Comparison of ENCODE assay signal across 8 cellular contexts in genomic region chr20:63572788-63573738, GRCh38. TPM values are rescaled to one million over a fixed set of nuclear protein-coding genes. Genes with fewer than 3 reads are reported as not detected.
DNase-seq lines count a peak whose midpoint lies in the region; ATAC-seq and TF ChIP-seq lines count a peak whose summit lies in the region.

No MANE protein-coding gene starts in this region.

- TF ChIP-seq CTCF in GM12875 (IDR thresholded peaks at IDR 0.05; ENCODE audit: borderline replicate concordance, insufficient read depth, low read depth, low read length): peak; percentile 15; the same call in 1 of the 2 replicates
- TF ChIP-seq CTCF in fibroblast of villous mesenchyme (IDR thresholded peaks at IDR 0.05; ENCODE audit: insufficient read depth, low read depth, low read length): peak; percentile 21

- ATAC-seq in GM18519 (IDR thresholded peaks at IDR 0.05; ENCODE audit: low FRiP score, unreplicated experiment) (no peak), GM21526 (IDR thresholded peaks at IDR 0.05; ENCODE audit: low FRiP score, unreplicated experiment) (no peak)

- DNase-seq in SK-N-MC (ENCODE audit: low read depth, low spot score) (no peak), fibroblast of villous mesenchyme (ENCODE audit: low read depth) (no peak), skeletal muscle cell (ENCODE audit: low read depth) (no peak), HCEC 1CT (no peak), ureter (ENCODE audit: low spot score) (no peak)

- H3K9ac ChIP-seq in SK-N-MC (ENCODE audit: insufficient read length): peak overlapping the region; percentile 73

- H3K36me3 ChIP-seq in SK-N-MC (ENCODE audit: insufficient read depth, low read length): no peaks in the 10 kb centered on the region

- no peak overlapping the region for H3K27ac ChIP-seq in SK-N-MC

- H3K4me3 ChIP-seq in GM12875 (ENCODE audit: low read depth, low read length) (peak overlapping the region; percentile 66), SK-N-MC (peak overlapping the region; percentile 83), fibroblast of villous mesenchyme (ENCODE audit: low read depth, low read length) (peak overlapping the region; percentile 84), skeletal muscle cell (ENCODE audit: low read depth, low read length) (peak overlapping the region; percentile 75)

- H3K9me3 ChIP-seq in SK-N-MC (ENCODE audit: low read depth, low read length): no peaks in the 10 kb centered on the region

RNA-seq across cellular contexts. Expression of gene HELZ2, which starts 1.0 kb away (rescaled TPM):
- 29.0 and 46.6 TPM in 2 replicates for total RNA-seq in fibroblast of villous mesenchyme
- 35.6 TPM for total RNA-seq in ureter

RNA-seq across cellular contexts. Expression of gene FNDC11, which starts 19.1 kb away (rescaled TPM):
- total RNA-seq in fibroblast of villous mesenchyme: 0.86 and 0.97 TPM in 2 replicates
- total RNA-seq in ureter: 1.6 TPM

RNA-seq across cellular contexts. Expression of gene SRMS, which starts 25.5 kb away (rescaled TPM):
- total RNA-seq in fibroblast of villous mesenchyme: not detected in 2 replicates
- total RNA-seq in ureter: 0.26 TPM

RNA-seq across cellular contexts. Expression of gene PTK6, which starts 35.9 kb away (rescaled TPM):
- total RNA-seq in fibroblast of villous mesenchyme: under 0.01 TPM in 2 replicates
- total RNA-seq in ureter: 55.1 TPM

RNA-seq across cellular contexts. Expression of gene PPDPF, which starts 52.5 kb away (rescaled TPM):
- total RNA-seq in fibroblast of villous mesenchyme (38.4 and 78.0 TPM in 2 replicates), ureter (507 TPM)
